Comparison of ENCODE assay signal across 18 cellular contexts in the genomic region with DNA sequence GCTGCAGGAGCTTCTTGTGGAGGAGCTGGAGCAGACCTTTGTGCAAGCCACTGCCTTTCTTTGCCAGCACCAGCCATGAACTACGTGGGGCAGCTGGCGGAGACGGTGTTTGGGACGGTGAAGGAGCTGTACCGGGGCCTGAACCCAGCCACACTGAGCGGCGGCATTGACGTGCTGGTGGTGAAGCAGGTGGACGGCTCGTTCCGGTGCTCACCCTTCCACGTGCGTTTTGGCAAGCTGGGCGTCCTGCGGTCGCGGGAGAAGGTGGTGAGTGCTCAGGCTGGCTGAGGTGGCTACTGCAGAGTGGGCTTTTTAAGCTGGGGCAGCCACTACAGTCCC. TPM values are rescaled to one million over a fixed set of nuclear protein-coding genes. Genes with fewer than 3 reads are reported as not detected.
A peak's percentile ranks its signal among the peaks of the same experiment; 100 is the strongest.
DNase-seq lines count a peak whose midpoint lies in the region; ATAC-seq and TF ChIP-seq lines count a peak whose summit lies in the region.
"Had no signal": no experiment of that assay in that cellular context is flagged by ENCODE, and none has a peak within 500 bp of the region (broad histone marks: within the 10 kb centered on the region; RNA-seq: fewer than 3 reads in every experiment).

No MANE protein-coding gene starts in this region.

- H3K36me3 ChIP-seq in HEK293 (ENCODE audit: control insufficient read depth in 2 of 2, insufficient read depth in 1 of 2, low read length in 2 of 2) (peaks cover 0 to 49% of the 10 kb centered on the region in 2 experiments; a peak in 1 of 3 replicates), osteoblast (ENCODE audit: insufficient read depth, low read length) (peaks cover 11% of the 10 kb centered on the region), A673 (ENCODE audit: insufficient read depth, low read length, poor library complexity, severe bottlenecking) (no peaks in the 10 kb centered on the region)

- H3K4me2 ChIP-seq in osteoblast (ENCODE audit: insufficient read depth, low read length): no peak overlapping the region
- H3K4me2 ChIP-seq: GM23338 had no signal

- no peak overlapping the region for H3K4me3 ChIP-seq in HEK293 (ENCODE audit: low read depth, low read length)
- H3K4me3 ChIP-seq in osteoblast (ENCODE audit: insufficient read depth, low read length): no peak overlapping the region
- no peak overlapping the region for H3K4me3 ChIP-seq in A673 (ENCODE audit: low read depth, low read length, poor library complexity, severe bottlenecking)
- H3K4me3 ChIP-seq: GM23338, K562 had no signal

- CTCF ChIA-PET in HEK293 (lab: Yijun Ruan, JAX): no interaction called here
- CTCF ChIA-PET in CD4-positive, alpha-beta T cell (lab: Charles Lee): no interaction called here
- CTCF ChIA-PET in A673 (lab: Charles Lee): no interaction called here

- H3K27me3 ChIP-seq in osteoblast (ENCODE audit: insufficient read depth, low read length) (no peaks in the 10 kb centered on the region), A673 (replicated peaks; ENCODE audit: insufficient read depth, low read depth, low read length, poor library complexity) (no peaks in the 10 kb centered on the region)
- H3K27me3 ChIP-seq in CD4-positive, alpha-beta T cell (ENCODE audit: control insufficient read depth, insufficient read depth, low read length): no peaks in the 10 kb centered on the region

- peaks cover 2% of the 10 kb centered on the region for H3K79me2 ChIP-seq in osteoblast (ENCODE audit: insufficient read depth, low read length)

- H3K9me3 Mint-ChIP-seq in CD4-positive, alpha-beta T cell: no peaks in the 10 kb centered on the region
- H3K9me3 Mint-ChIP-seq: GM23338 had no signal

- H3K4me1 Mint-ChIP-seq in CD4-positive, alpha-beta T cell (ENCODE audit: low read depth): no peaks in the 10 kb centered on the region
- H3K4me1 Mint-ChIP-seq: B cell had no signal

- no peaks in the 10 kb centered on the region for H3K27me3 Mint-ChIP-seq in CD4-positive, alpha-beta T cell

- DNase-seq in D341Med (ENCODE audit: low spot score) (peak; percentile 26), islet precursor cell (peak; percentile 39), osteoblast (ENCODE audit: insufficient read length, low spot score, missing footprints) (peak; percentile 75), NOMO-1 treated with DMSO at 0.1 percent for 48 hours (lab: John Stamatoyannopoulos, UW; ENCODE audit: unreplicated experiment) (no peak), A673 (ENCODE audit: low spot score) (no peak)
- no peak for DNase-seq in CD4-positive, alpha-beta T cell
- DNase-seq in stimulated activated CD4-positive, alpha-beta T cell treated with anti-CD3 and anti-CD28 coated beads, Interleukin-15, amount 100 ng/mL, for 24 hours: no peak
- DNase-seq: C1 segment of cervical spinal cord; CD4-positive, alpha-beta memory T cell; DND-41; GDM1; HCEC 1CT had no signal

- no TSS peak for BruUV-seq in A673 (replicated peaks; lab: Mats Ljungman, UMichigan)

- H3K4me1 ChIP-seq in HEK293 (ENCODE audit: control insufficient read depth, insufficient read depth, low read length) (no peaks in the 10 kb centered on the region; the same call in 1 of the 2 replicates), osteoblast (ENCODE audit: insufficient read depth, low read length) (no peaks in the 10 kb centered on the region), A673 (ENCODE audit: insufficient read depth, low read length, poor library complexity, severe bottlenecking) (no peaks in the 10 kb centered on the region)

- no peak overlapping the region for H2AFZ ChIP-seq in osteoblast (ENCODE audit: low read length)
- H2AFZ ChIP-seq: GM23338 had no signal

- peaks cover 3% of the 10 kb centered on the region for H4K20me1 ChIP-seq in osteoblast (ENCODE audit: insufficient read depth, low read length)

- H3K4me3 Mint-ChIP-seq in CD4-positive, alpha-beta T cell: no peak overlapping the region
- H3K4me3 Mint-ChIP-seq: B cell; CD4-positive, alpha-beta memory T cell; GM23338 had no signal

- H3K36me3 Mint-ChIP-seq in CD4-positive, alpha-beta T cell (ENCODE audit: low read depth): no peaks in the 10 kb centered on the region
- H3K36me3 Mint-ChIP-seq: CD4-positive, alpha-beta memory T cell had no signal

- H3K27ac ChIP-seq in HEK293 (ENCODE audit: extremely low read depth, low read depth, low read length) (no peak overlapping the region), osteoblast (ENCODE audit: low read depth, low read length) (no peak overlapping the region), A673 (ENCODE audit: low read depth, low read length, poor library complexity, severe bottlenecking) (no peak overlapping the region)
- H3K27ac ChIP-seq in CD4-positive, alpha-beta T cell (ENCODE audit: low read depth, low read length): no peak overlapping the region
- H3K27ac ChIP-seq: HL-60 had no signal

- no peak for TF ChIP-seq CTCF in HEK293 (tag by site-specific recombination; IDR thresholded peaks at IDR 0.05)
- TF ChIP-seq CTCF in osteoblast (IDR thresholded peaks at IDR 0.05; ENCODE audit: extremely low read depth, low read depth, low read length): no peak
- no peak for TF ChIP-seq CTCF in CD4-positive, alpha-beta T cell (IDR thresholded peaks at IDR 0.05)
- TF ChIP-seq CTCF in A673 (conservative IDR thresholded peaks at IDR 0.05; ENCODE audit: low read depth, low read length): no peak

- intact Hi-C loops in CD4-positive, alpha-beta T cell (cut with DNase I, micrococcal nuclease): no loop called here
- intact Hi-C loops in A673 (cut with micrococcal nuclease; ENCODE audit: unreplicated experiment): no loop called here

- POLR2A ChIA-PET in HEK293 (lab: Yijun Ruan, JAX): no interaction called here
- POLR2A ChIA-PET in CD4-positive, alpha-beta T cell (lab: Charles Lee): no interaction called here
- POLR2A ChIA-PET in A673 (lab: Charles Lee; ENCODE audit: low non-redundant PET): no interaction called here

- ATAC-seq in CD4-positive, alpha-beta T cell (ENCODE audit: poor library complexity): no peak
- ATAC-seq: GM23338, K562 had no signal

- H3K9me3 ChIP-seq in HEK293 (ENCODE audit: control insufficient read depth, insufficient read depth, low read depth, low read length) (no peaks in the 10 kb centered on the region), osteoblast (ENCODE audit: low read depth, low read length) (no peaks in the 10 kb centered on the region), A673 (ENCODE audit: low read depth, low read length, poor library complexity, severe bottlenecking) (no peaks in the 10 kb centered on the region)
- no peaks in the 10 kb centered on the region for H3K9me3 ChIP-seq in CD4-positive, alpha-beta T cell (ENCODE audit: control insufficient read depth, low read length)

- no peak overlapping the region for H3K27ac Mint-ChIP-seq in CD4-positive, alpha-beta T cell
- H3K27ac Mint-ChIP-seq: B cell; CD4-positive, alpha-beta memory T cell; GM23338 had no signal

TF ChIP-seq in HEK293, 187 proteins besides CTCF, POLR2A, EP300 and RAD21:
- TF ChIP-seq ZNF664 (tag by site-specific recombination; IDR thresholded peaks at IDR 0.05) (no peak), ZNF138 (tag by site-specific recombination; IDR thresholded peaks at IDR 0.05; ENCODE audit: borderline replicate concordance) (no peak), ZNF600 (tag by site-specific recombination; IDR thresholded peaks at IDR 0.05) (peak; percentile 38; the same call in 1 of the 2 replicates)
- TF ChIP-seq, protein P1, sequence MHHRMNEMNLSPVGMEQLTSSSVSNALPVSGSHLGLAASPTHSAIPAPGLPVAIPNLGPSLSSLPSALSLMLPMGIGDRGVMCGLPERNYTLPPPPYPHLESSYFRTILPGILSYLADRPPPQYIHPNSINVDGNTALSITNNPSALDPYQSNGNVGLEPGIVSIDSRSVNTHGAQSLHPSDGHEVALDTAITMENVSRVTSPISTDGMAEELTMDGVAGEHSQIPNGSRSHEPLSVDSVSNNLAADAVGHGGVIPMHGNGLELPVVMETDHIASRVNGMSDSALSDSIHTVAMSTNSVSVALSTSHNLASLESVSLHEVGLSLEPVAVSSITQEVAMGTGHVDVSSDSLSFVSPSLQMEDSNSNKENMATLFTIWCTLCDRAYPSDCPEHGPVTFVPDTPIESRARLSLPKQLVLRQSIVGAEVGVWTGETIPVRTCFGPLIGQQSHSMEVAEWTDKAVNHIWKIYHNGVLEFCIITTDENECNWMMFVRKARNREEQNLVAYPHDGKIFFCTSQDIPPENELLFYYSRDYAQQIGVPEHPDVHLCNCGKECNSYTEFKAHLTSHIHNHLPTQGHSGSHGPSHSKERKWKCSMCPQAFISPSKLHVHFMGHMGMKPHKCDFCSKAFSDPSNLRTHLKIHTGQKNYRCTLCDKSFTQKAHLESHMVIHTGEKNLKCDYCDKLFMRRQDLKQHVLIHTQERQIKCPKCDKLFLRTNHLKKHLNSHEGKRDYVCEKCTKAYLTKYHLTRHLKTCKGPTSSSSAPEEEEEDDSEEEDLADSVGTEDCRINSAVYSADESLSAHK (tag by site-specific recombination; IDR thresholded peaks at IDR 0.05): no peak
- TF ChIP-seq, protein P2, sequence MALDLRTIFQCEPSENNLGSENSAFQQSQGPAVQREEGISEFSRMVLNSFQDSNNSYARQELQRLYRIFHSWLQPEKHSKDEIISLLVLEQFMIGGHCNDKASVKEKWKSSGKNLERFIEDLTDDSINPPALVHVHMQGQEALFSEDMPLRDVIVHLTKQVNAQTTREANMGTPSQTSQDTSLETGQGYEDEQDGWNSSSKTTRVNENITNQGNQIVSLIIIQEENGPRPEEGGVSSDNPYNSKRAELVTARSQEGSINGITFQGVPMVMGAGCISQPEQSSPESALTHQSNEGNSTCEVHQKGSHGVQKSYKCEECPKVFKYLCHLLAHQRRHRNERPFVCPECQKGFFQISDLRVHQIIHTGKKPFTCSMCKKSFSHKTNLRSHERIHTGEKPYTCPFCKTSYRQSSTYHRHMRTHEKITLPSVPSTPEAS (tag by site-specific recombination; IDR thresholded peaks at IDR 0.05): no peak

RNA-seq across cellular contexts. Expression of gene LPIN3, which starts 5.1 kb away (rescaled TPM):
- total RNA-seq in osteoblast: 9.0 and 10.3 TPM in 2 replicates
- 1 to 10 TPM; 1.9 to 2.4 TPM for total RNA-seq in CD4-positive, alpha-beta T cell
- total RNA-seq in A673 (2021): 1.3 and 1.8 TPM in 2 replicates

RNA-seq across cellular contexts. Expression of gene EMILIN3, which starts 20.9 kb away (rescaled TPM):
- total RNA-seq in osteoblast: not detected in 2 replicates
- under 1 TPM; 0.11 to 0.22 TPM for total RNA-seq in CD4-positive, alpha-beta T cell
- total RNA-seq in A673 (2021): 1.7 and 3.1 TPM in 2 replicates
- total RNA-seq: A172; B cell; CD4-positive, alpha-beta memory T cell; K562 had no signal

RNA-seq across cellular contexts. Expression of gene ZHX3, which starts 28.2 kb away (rescaled TPM):
- 35.4 and 36.6 TPM in 2 replicates for total RNA-seq in osteoblast
- total RNA-seq in CD4-positive, alpha-beta T cell: 1 to 10 TPM; 6.6 to 7.6 TPM
- 13.2 and 14.0 TPM in 2 replicates for total RNA-seq in A673 (2021)

Comparison
In these comparisons a context has a peak if more than half of its experiments do, and no peak if none do; other contexts are left out.
1. DNase-seq: peak in D341Med (single experiment), islet precursor cell (single experiment) and osteoblast (single experiment); none in NOMO-1 treated with DMSO at 0.1 percent for 48 hours (single experiment), CD4-positive, alpha-beta T cell (0 of 10), A673 (single experiment) and stimulated activated CD4-positive, alpha-beta T cell treated with anti-CD3 and anti-CD28 coated beads, Interleukin-15, amount 100 ng/mL, for 24 hours (single experiment).